1 cellular context compared by ENCODE assay signal in the genomic region with DNA sequence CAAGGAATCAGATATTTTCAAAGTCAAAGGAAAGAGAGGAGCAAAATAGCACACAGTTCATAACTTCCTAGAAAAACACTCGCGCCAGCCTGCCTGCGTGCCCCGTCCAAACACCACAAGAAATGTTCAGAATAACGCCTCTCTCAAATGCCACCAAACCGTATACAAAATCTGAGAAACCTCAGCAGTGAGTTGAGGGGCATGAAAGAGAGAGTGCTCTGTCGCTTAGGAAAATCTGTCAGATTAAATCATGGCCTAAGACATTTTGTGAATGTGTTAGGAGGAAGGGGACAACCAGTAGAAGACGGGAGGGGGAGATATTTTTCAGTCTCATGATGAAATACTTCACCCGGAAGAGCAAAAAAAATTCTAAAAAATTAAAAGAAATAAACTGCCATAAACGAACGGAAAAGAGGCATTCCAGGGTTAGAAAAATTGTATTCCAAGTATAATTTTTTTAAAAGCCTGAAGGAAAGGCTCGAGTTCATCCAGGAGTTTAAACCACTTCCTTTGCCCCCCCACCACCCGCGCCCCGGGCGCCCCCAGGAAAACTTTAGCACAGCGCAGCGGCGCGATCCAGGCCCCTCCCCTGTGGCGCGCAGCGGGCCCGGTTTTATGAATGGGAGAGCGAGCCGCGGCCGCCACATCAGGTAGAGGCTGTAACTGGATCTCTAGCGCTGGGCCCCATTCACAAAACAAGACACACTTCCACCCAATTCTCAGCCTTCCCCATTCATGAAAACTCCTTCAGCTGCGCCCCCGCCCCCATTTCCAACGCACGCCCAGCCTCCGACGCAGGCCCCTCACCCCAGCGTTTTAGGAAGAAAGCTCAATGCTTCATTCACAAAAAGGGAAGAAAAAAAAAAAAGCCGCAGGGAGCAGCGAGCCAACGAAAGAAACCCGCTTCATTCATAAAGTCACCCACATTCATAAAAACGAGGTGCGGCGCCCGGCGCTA.
TF ChIP-seq lines count a peak whose summit lies in the region.

No MANE protein-coding gene starts in this region.

TF ChIP-seq in H1, 55 proteins besides CTCF, POLR2A, EP300 and RAD21 (continued from another document):
- no peak for TF ChIP-seq RXRA (IDR thresholded peaks at IDR 0.05; ENCODE audit: insufficient read depth, low read depth, low read length)
- TF ChIP-seq YY1 (IDR thresholded peaks at IDR 0.05; ENCODE audit: low read depth, low read length), result no peak
- no peak for TF ChIP-seq FOSL1 (IDR thresholded peaks at IDR 0.05; ENCODE audit: insufficient read depth, low read depth, low read length)
- TF ChIP-seq TBP (IDR thresholded peaks at IDR 0.05; ENCODE audit: low read depth, low read length), result no peak
- no peak for TF ChIP-seq SIX5 (IDR thresholded peaks at IDR 0.05; ENCODE audit: low read depth, low read length)
- TF ChIP-seq EZH2 (IDR thresholded peaks at IDR 0.05; ENCODE audit: low read depth, low read length, severe bottlenecking), result peak; percentile 17
- TF ChIP-seq CBX5 (IDR thresholded peaks at IDR 0.05; ENCODE audit: low read depth, low read length), result no peak
- TF ChIP-seq, protein P1, sequence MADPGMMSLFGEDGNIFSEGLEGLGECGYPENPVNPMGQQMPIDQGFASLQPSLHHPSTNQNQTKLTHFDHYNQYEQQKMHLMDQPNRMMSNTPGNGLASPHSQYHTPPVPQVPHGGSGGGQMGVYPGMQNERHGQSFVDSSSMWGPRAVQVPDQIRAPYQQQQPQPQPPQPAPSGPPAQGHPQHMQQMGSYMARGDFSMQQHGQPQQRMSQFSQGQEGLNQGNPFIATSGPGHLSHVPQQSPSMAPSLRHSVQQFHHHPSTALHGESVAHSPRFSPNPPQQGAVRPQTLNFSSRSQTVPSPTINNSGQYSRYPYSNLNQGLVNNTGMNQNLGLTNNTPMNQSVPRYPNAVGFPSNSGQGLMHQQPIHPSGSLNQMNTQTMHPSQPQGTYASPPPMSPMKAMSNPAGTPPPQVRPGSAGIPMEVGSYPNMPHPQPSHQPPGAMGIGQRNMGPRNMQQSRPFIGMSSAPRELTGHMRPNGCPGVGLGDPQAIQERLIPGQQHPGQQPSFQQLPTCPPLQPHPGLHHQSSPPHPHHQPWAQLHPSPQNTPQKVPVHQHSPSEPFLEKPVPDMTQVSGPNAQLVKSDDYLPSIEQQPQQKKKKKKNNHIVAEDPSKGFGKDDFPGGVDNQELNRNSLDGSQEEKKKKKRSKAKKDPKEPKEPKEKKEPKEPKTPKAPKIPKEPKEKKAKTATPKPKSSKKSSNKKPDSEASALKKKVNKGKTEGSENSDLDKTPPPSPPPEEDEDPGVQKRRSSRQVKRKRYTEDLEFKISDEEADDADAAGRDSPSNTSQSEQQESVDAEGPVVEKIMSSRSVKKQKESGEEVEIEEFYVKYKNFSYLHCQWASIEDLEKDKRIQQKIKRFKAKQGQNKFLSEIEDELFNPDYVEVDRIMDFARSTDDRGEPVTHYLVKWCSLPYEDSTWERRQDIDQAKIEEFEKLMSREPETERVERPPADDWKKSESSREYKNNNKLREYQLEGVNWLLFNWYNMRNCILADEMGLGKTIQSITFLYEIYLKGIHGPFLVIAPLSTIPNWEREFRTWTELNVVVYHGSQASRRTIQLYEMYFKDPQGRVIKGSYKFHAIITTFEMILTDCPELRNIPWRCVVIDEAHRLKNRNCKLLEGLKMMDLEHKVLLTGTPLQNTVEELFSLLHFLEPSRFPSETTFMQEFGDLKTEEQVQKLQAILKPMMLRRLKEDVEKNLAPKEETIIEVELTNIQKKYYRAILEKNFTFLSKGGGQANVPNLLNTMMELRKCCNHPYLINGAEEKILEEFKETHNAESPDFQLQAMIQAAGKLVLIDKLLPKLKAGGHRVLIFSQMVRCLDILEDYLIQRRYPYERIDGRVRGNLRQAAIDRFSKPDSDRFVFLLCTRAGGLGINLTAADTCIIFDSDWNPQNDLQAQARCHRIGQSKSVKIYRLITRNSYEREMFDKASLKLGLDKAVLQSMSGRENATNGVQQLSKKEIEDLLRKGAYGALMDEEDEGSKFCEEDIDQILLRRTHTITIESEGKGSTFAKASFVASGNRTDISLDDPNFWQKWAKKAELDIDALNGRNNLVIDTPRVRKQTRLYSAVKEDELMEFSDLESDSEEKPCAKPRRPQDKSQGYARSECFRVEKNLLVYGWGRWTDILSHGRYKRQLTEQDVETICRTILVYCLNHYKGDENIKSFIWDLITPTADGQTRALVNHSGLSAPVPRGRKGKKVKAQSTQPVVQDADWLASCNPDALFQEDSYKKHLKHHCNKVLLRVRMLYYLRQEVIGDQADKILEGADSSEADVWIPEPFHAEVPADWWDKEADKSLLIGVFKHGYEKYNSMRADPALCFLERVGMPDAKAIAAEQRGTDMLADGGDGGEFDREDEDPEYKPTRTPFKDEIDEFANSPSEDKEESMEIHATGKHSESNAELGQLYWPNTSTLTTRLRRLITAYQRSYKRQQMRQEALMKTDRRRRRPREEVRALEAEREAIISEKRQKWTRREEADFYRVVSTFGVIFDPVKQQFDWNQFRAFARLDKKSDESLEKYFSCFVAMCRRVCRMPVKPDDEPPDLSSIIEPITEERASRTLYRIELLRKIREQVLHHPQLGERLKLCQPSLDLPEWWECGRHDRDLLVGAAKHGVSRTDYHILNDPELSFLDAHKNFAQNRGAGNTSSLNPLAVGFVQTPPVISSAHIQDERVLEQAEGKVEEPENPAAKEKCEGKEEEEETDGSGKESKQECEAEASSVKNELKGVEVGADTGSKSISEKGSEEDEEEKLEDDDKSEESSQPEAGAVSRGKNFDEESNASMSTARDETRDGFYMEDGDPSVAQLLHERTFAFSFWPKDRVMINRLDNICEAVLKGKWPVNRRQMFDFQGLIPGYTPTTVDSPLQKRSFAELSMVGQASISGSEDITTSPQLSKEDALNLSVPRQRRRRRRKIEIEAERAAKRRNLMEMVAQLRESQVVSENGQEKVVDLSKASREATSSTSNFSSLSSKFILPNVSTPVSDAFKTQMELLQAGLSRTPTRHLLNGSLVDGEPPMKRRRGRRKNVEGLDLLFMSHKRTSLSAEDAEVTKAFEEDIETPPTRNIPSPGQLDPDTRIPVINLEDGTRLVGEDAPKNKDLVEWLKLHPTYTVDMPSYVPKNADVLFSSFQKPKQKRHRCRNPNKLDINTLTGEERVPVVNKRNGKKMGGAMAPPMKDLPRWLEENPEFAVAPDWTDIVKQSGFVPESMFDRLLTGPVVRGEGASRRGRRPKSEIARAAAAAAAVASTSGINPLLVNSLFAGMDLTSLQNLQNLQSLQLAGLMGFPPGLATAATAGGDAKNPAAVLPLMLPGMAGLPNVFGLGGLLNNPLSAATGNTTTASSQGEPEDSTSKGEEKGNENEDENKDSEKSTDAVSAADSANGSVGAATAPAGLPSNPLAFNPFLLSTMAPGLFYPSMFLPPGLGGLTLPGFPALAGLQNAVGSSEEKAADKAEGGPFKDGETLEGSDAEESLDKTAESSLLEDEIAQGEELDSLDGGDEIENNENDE (IDR thresholded peaks at IDR 0.05; ENCODE audit: insufficient replicate concordance, low read length), result no peak
- TF ChIP-seq SP4 (IDR thresholded peaks at IDR 0.05; ENCODE audit: low read length), result no peak
- no peak for TF ChIP-seq RFX5 (IDR thresholded peaks at IDR 0.05; ENCODE audit: borderline replicate concordance, low read depth, low read length)
- no peak for TF ChIP-seq GTF2F1 (IDR thresholded peaks at IDR 0.05; ENCODE audit: borderline replicate concordance, low read depth, low read length)
- TF ChIP-seq EGR1 (IDR thresholded peaks at IDR 0.05; ENCODE audit: borderline replicate concordance, low read depth, low read length), result no peak
- TF ChIP-seq RBBP5 (IDR thresholded peaks at IDR 0.05; ENCODE audit: borderline replicate concordance, low read depth, low read length), result no peak
- no peak for TF ChIP-seq CTBP2 (IDR thresholded peaks at IDR 0.05; ENCODE audit: borderline replicate concordance, insufficient read depth, insufficient read length, low read length)
- no peak for TF ChIP-seq CHD1 (IDR thresholded peaks at IDR 0.05; ENCODE audit: low read depth, low read length)
- TF ChIP-seq JUN (IDR thresholded peaks at IDR 0.05; ENCODE audit: low read depth, low read length), result no peak
- no peak for TF ChIP-seq TAF1 (IDR thresholded peaks at IDR 0.05; ENCODE audit: low read depth, low read length)
- no peak for TF ChIP-seq BCL11A (IDR thresholded peaks at IDR 0.05; ENCODE audit: low read depth in 2 of 2, low read length in 2 of 2)
- no peak for TF ChIP-seq PHF8 (conservative IDR thresholded peaks at IDR 0.05; ENCODE audit: low read depth, low read length)
- no peak for TF ChIP-seq POU5F1 (IDR thresholded peaks at IDR 0.05; ENCODE audit: low read depth, low read length)
- TF ChIP-seq MAFK (IDR thresholded peaks at IDR 0.05; ENCODE audit: low read depth, low read length), result no peak
- TF ChIP-seq ASH2L (IDR thresholded peaks at IDR 0.05; ENCODE audit: low read length), result peak; percentile 55
- no peak for TF ChIP-seq KDM5A (IDR thresholded peaks at IDR 0.05; ENCODE audit: low read length)
- no peak for TF ChIP-seq HDAC6 (IDR thresholded peaks at IDR 0.05; ENCODE audit: low read depth, low read length)
- TF ChIP-seq, protein P2, sequence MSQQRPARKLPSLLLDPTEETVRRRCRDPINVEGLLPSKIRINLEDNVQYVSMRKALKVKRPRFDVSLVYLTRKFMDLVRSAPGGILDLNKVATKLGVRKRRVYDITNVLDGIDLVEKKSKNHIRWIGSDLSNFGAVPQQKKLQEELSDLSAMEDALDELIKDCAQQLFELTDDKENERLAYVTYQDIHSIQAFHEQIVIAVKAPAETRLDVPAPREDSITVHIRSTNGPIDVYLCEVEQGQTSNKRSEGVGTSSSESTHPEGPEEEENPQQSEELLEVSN (IDR thresholded peaks at IDR 0.05), result no peak
- TF ChIP-seq POLR2AphosphoS5 (IDR thresholded peaks at IDR 0.05; ENCODE audit: low read depth, low read length), result no peak
- no peak for TF ChIP-seq GABPA (IDR thresholded peaks at IDR 0.05; ENCODE audit: borderline replicate concordance, insufficient read depth, low read length)
- TF ChIP-seq KDM4A (IDR thresholded peaks at IDR 0.05; ENCODE audit: low read depth, low read length, severe bottlenecking), result no peak
- TF ChIP-seq JUND (IDR thresholded peaks at IDR 0.05; ENCODE audit: low read length), result no peak
- TF ChIP-seq NANOG (IDR thresholded peaks at IDR 0.05; ENCODE audit: insufficient read depth, low read depth, low read length, poor library complexity, severe bottlenecking), result no peak
- no peak for TF ChIP-seq ZNF274 (IDR thresholded peaks at IDR 0.05; ENCODE audit: borderline replicate concordance, extremely low read depth, low read length)
- peak; percentile 65 for TF ChIP-seq RNF2 (IDR thresholded peaks at IDR 0.05; ENCODE audit: borderline replicate concordance, low read depth, low read length, missing control alignments, poor library complexity, severe bottlenecking)
- TF ChIP-seq CEBPB (IDR thresholded peaks at IDR 0.05; ENCODE audit: low read depth, low read length), result no peak
- TF ChIP-seq KDM1A (IDR thresholded peaks at IDR 0.05; ENCODE audit: borderline replicate concordance, low read length), result no peak
- no peak for TF ChIP-seq HDAC2 (IDR thresholded peaks at IDR 0.05; ENCODE audit: borderline replicate concordance in 1 of 2, low read depth in 2 of 2, low read length in 2 of 2)
- TF ChIP-seq SUZ12 (IDR thresholded peaks at IDR 0.05; ENCODE audit: low read length), result no peak
TF ChIP-seq in H1: peak in this region for 6.
